9 cellular contexts compared by ENCODE assay signal in genomic region chr12:11622774-11623375, GRCh38.
DNase-seq lines count a peak whose midpoint lies in the region; ATAC-seq and TF ChIP-seq lines count a peak whose summit lies in the region.
"Had no signal": no experiment of that assay in that cellular context is flagged by ENCODE, and none has a peak within 500 bp of the region (broad histone marks: within the 10 kb centered on the region; RNA-seq: fewer than 3 reads in every experiment).

No MANE protein-coding gene starts in this region.

- H2AFZ ChIP-seq in OCI-LY3 (ENCODE audit: low read depth, low read length) = no peak overlapping the region; the same call in 1 of the 2 replicates

- peaks cover 1 to 4% of the 10 kb centered on the region in 2 donors for H3K9me3 Mint-ChIP-seq in stimulated activated naive B cell treated with anti-CD40 and anti-IgM and Interleukin-4, amounts not matched to agents 10 μg/mL and 1 μg/mL and 100 μg/mL, for 72 hours

- peak overlapping the region; percentile 26 for H3K4me2 ChIP-seq in OCI-LY3 (ENCODE audit: low read length)
- H3K4me2 ChIP-seq: A549 had no signal

- H3K27ac ChIP-seq in OCI-LY3 (ENCODE audit: low read length) = peak overlapping the region; percentile 65
- H3K27ac ChIP-seq: A549 had no signal

- H3K27me3 ChIP-seq in OCI-LY3 (ENCODE audit: low read depth, low read length) = no peaks in the 10 kb centered on the region

- TF ChIP-seq CTCF in OCI-LY3 (IDR thresholded peaks at IDR 0.05; ENCODE audit: low read depth, low read length) (peak; percentile 66), fibroblast of mammary gland (conservative IDR thresholded peaks at IDR 0.05; ENCODE audit: control insufficient read depth, insufficient read depth, low read depth, low read length) (peak; percentile 21)

- H3K27me3 Mint-ChIP-seq in stimulated activated naive B cell treated with anti-CD40 and anti-IgM and Interleukin-4, amounts not matched to agents 10 μg/mL and 1 μg/mL and 100 μg/mL, for 72 hours = no peaks in the 10 kb centered on the region

- peak overlapping the region; percentile 12; the same call in 1 of the 2 replicates for H3K9ac ChIP-seq in OCI-LY3 (ENCODE audit: low read length)

- H3K27ac Mint-ChIP-seq in stimulated activated naive B cell treated with anti-CD40 and anti-IgM and Interleukin-4, amounts not matched to agents 10 μg/mL and 1 μg/mL and 100 μg/mL, for 72 hours = no peak overlapping the region

- peaks cover 11 to 16% of the 10 kb centered on the region in 2 donors for H3K4me1 Mint-ChIP-seq in stimulated activated naive B cell treated with anti-CD40 and anti-IgM and Interleukin-4, amounts not matched to agents 10 μg/mL and 1 μg/mL and 100 μg/mL, for 72 hours

- no peaks in the 10 kb centered on the region for H3K36me3 Mint-ChIP-seq in stimulated activated naive B cell treated with anti-CD40 and anti-IgM and Interleukin-4, amounts not matched to agents 10 μg/mL and 1 μg/mL and 100 μg/mL, for 72 hours

- POLR2A ChIA-PET in HEK293T (lab: Yijun Ruan, JAX) = no interaction called here

- H3K4me3 ChIP-seq in OCI-LY3 (ENCODE audit: low read length) (no peak overlapping the region), fibroblast of mammary gland (ENCODE audit: control insufficient read depth, low read depth, low read length) (no peak overlapping the region)
- H3K4me3 ChIP-seq: A549 had no signal

- DNase-seq in NCI-H146 treated with DMSO at 0.1 percent for 48 hours (lab: John Stamatoyannopoulos, UW; ENCODE audit: unreplicated experiment) (peak; percentile 26), NCI-H146 (lab: John Stamatoyannopoulos, UW) (no peak), fibroblast of mammary gland (ENCODE audit: low read depth) (no peak), NCI-H1436 treated with DMSO at 0.1 percent for 48 hours (lab: John Stamatoyannopoulos, UW) (no peak), HEK293T (ENCODE audit: extremely low spot score) (no peak), RPMI8226 (no peak)
- no peak for DNase-seq in stimulated activated naive B cell treated with anti-CD40 and anti-IgM and Interleukin-4, amounts not matched to agents 10 μg/mL and 1 μg/mL and 100 μg/mL, for 72 hours

- ATAC-seq in stimulated activated naive B cell treated with anti-CD40 and anti-IgM and Interleukin-4, amounts not matched to agents 10 μg/mL and 1 μg/mL and 100 μg/mL, for 72 hours (replicated peaks) = peak; percentile 21 to 25

- CTCF ChIA-PET in HEK293T (lab: Yijun Ruan, JAX) = interaction anchor here (1.0 kb wide), 1 partner anchor 410 kb away, joined by 5 read pairs; no protein-coding TSS in a partner anchor

- no peaks in the 10 kb centered on the region for H3K79me2 ChIP-seq in OCI-LY3 (ENCODE audit: low read length)

- peaks cover 23% of the 10 kb centered on the region for H3K4me1 ChIP-seq in OCI-LY3 (ENCODE audit: low read length)
- H3K4me1 ChIP-seq: A549 had no signal

- H3K4me3 Mint-ChIP-seq in stimulated activated naive B cell treated with anti-CD40 and anti-IgM and Interleukin-4, amounts not matched to agents 10 μg/mL and 1 μg/mL and 100 μg/mL, for 72 hours = no peak overlapping the region

- no peaks in the 10 kb centered on the region for H4K20me1 ChIP-seq in OCI-LY3 (ENCODE audit: insufficient read depth, low read length)

- H3K9me3 ChIP-seq in OCI-LY3 (ENCODE audit: insufficient read depth, low read length) = no peaks in the 10 kb centered on the region
- H3K9me3 ChIP-seq: A549 had no signal

- H3K36me3 ChIP-seq in OCI-LY3 (replicated peaks; ENCODE audit: low read depth, low read length) = no peaks in the 10 kb centered on the region

TF ChIP-seq in HEK293T, 16 proteins besides CTCF, POLR2A, EP300 and RAD21:
- no peak for TF ChIP-seq CTBP1 (IDR thresholded peaks at IDR 0.05; ENCODE audit: borderline replicate concordance)
- no peak for TF ChIP-seq PKNOX1 (IDR thresholded peaks at IDR 0.05)
- no peak for TF ChIP-seq L3MBTL2 (conservative IDR thresholded peaks at IDR 0.05)
- no peak for TF ChIP-seq BHLHE40 (IDR thresholded peaks at IDR 0.05; ENCODE audit: borderline replicate concordance)
- no peak for TF ChIP-seq NFRKB (IDR thresholded peaks at IDR 0.05)
- no peak for TF ChIP-seq SUZ12 (IDR thresholded peaks at IDR 0.05)
- TF ChIP-seq ARNT (IDR thresholded peaks at IDR 0.05) = no peak
- TF ChIP-seq FOXM1 (IDR thresholded peaks at IDR 0.05; ENCODE audit: borderline replicate concordance) = no peak
- no peak for TF ChIP-seq SP1 (IDR thresholded peaks at IDR 0.05)
- no peak for TF ChIP-seq FOXK2 (IDR thresholded peaks at IDR 0.05)
- no peak for TF ChIP-seq ZNF384 (IDR thresholded peaks at IDR 0.05)
- TF ChIP-seq ELF4 (IDR thresholded peaks at IDR 0.05) = no peak
- TF ChIP-seq HDGF (IDR thresholded peaks at IDR 0.05; ENCODE audit: borderline replicate concordance) = no peak
- TF ChIP-seq FOXA1 (IDR thresholded peaks at IDR 0.05) = no peak
